ENCODE assay signal across 25 cellular contexts in the genomic region with DNA sequence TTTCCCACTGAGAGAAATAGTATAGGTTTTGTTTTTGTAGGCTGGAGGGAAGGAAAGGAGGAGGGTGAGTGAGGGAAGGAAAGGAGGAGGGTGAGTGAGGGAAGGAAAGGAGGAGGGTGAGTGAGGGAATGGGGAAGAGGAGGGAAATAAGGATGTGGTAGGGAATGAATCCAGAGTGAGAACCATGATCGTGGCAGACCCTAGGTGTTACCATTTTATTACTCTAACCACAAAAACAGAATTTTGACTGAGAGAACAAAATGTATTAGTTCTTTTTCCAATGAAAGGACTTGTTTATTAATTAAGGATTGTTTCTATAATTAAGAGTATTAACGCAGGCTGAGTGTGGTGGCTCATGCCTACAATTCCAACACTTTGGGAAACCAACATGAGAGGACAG.
"Had no signal": no experiment of that assay in that cellular context is flagged by ENCODE, and none has a peak within 500 bp of the region (broad histone marks: within the 10 kb centered on the region; RNA-seq: fewer than 3 reads in every experiment).

No MANE protein-coding gene starts in this region.

- ATAC-seq: activated naive CD4-positive, alpha-beta T cell treated with anti-CD3 and anti-CD28 coated beads, Interleukin-2, amount 50 U/mL, for 72 hours; activated T-cell treated with anti-CD3 and anti-CD28 coated beads, Interleukin-2, amount 50 U/mL, for 4 hours; Panc1; Right ventricle myocardium inferior; T-cell had no signal

- H3K4me3 Mint-ChIP-seq: activated CD4-positive, alpha-beta memory T cell treated with anti-CD3 and anti-CD28 coated beads for 36 hours; activated CD4-positive, alpha-beta T cell treated with anti-CD3 and anti-CD28 coated beads, Interleukin-2, amount 10 ng/mL, durations not matched to agents 7 days and 5 days; activated T-cell treated with anti-CD3 and anti-CD28 coated beads, Interleukin-2, amount 50 U/mL, for 4 hours; T-cell had no signal

- DNase-seq: activated CD4-positive, alpha-beta memory T cell treated with anti-CD3 and anti-CD28 coated beads for 36 hours; activated CD4-positive, alpha-beta T cell treated with anti-CD3 and anti-CD28 coated beads, Interleukin-2, amount 10 ng/mL, durations not matched to agents 7 days and 5 days; activated CD4-positive, CD25-positive, alpha-beta regulatory T cell; activated CD8-positive, alpha-beta memory T cell treated with anti-CD3 and anti-CD28 coated beads for 24 hours; activated gamma-delta T cell; activated T-cell treated with anti-CD3 and anti-CD28 coated beads, Interleukin-2, amount 50 U/mL, for 4 hours; brain microvascular endothelial cell; Kasumi-1; KBM-7; MV-4-11; NCI-H1092 treated with DMSO at 0.1 percent for 48 hours; NCI-H1417 treated with DMSO at 0.1 percent for 48 hours; NCI-H1694; NCI-H2029; NCI-H345; NCI-H510A; NCI-H526 treated with DMSO at 0.1 percent for 48 hours; NCI-H82; RPMI8226; T-cell had no signal

- H3K4me3 ChIP-seq: SK-N-MC had no signal

- H3K27me3 ChIP-seq: brain microvascular endothelial cell had no signal

- H3K27me3 Mint-ChIP-seq: activated CD4-positive, alpha-beta memory T cell treated with anti-CD3 and anti-CD28 coated beads for 36 hours; activated CD4-positive, alpha-beta T cell treated with anti-CD3 and anti-CD28 coated beads, Interleukin-2, amount 10 ng/mL, durations not matched to agents 7 days and 5 days; T-cell had no signal

- H3K27ac Mint-ChIP-seq: activated CD4-positive, alpha-beta memory T cell treated with anti-CD3 and anti-CD28 coated beads for 36 hours; activated CD4-positive, alpha-beta T cell treated with anti-CD3 and anti-CD28 coated beads, Interleukin-2, amount 10 ng/mL, durations not matched to agents 7 days and 5 days; T-cell had no signal

- H3K9me3 Mint-ChIP-seq: activated CD4-positive, alpha-beta memory T cell treated with anti-CD3 and anti-CD28 coated beads for 36 hours; activated CD4-positive, alpha-beta T cell treated with anti-CD3 and anti-CD28 coated beads, Interleukin-2, amount 10 ng/mL, durations not matched to agents 7 days and 5 days; activated naive CD4-positive, alpha-beta T cell treated with anti-CD3 and anti-CD28 coated beads, Interleukin-2, amount 50 U/mL, for 72 hours; activated T-cell treated with anti-CD3 and anti-CD28 coated beads, Interleukin-2, amount 50 U/mL, for 4 hours; T-cell had no signal

- H3K27ac ChIP-seq: brain microvascular endothelial cell, VCaP had no signal
